18 cellular contexts compared by ENCODE assay signal in the genomic region with DNA sequence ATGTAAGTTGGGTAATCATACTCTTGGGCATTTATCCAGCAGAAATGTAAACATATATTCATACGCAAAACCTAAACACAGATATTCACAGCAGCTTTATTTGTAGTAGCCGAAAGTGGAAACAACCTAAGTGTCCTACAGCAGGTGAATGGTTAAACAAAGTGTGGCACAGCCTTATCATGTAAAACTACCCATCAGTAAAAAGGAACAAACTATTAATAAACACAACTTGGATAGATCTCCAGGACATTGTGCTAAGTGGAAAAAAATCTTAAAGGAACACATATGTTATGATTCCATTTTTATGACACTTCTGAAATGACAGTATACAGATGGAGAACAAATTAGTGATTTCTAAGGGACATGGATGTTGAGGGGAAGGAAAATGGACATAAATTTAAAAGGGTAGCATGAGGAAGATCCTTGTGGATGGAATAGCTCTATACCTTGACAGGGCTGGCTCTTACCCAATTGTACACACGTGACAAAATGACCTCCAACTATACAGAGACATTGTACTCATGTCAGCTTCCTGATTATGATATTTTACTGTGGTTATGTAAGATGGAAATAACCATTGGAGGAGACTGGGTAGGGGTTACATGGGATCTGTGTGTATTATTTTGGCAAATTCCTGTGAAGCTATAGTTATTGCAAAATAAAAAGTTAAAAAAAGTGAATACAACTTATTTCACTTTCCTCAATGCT. TPM values are rescaled to one million over a fixed set of nuclear protein-coding genes. Genes with fewer than 3 reads are reported as not detected.
DNase-seq lines count a peak whose midpoint lies in the region; ATAC-seq and TF ChIP-seq lines count a peak whose summit lies in the region.
"Had no signal": no experiment of that assay in that cellular context is flagged by ENCODE, and none has a peak within 500 bp of the region (broad histone marks: within the 10 kb centered on the region; RNA-seq: fewer than 3 reads in every experiment).

No MANE protein-coding gene starts in this region.

- peak overlapping the region; percentile 13 for H3K27ac ChIP-seq in psoas muscle
- H3K27ac ChIP-seq: GM23248 had no signal

- CTCF ChIA-PET in GM10248 (lab: Yijun Ruan, JAX): no interaction called here

- peak overlapping the region; percentile 0 for H3K4me3 ChIP-seq in psoas muscle
- H3K4me3 ChIP-seq: GM23248 had no signal

- peak overlapping the region; percentile 33 for H3K27ac Mint-ChIP-seq in stimulated activated naive CD8-positive, alpha-beta T cell treated with anti-CD3 and anti-CD28 coated beads, Interleukin-15, Interleukin-2, amounts not matched to agents 100 ng/mL and 50 ng/mL, for 24 hours
- H3K27ac Mint-ChIP-seq in stimulated activated naive CD8-positive, alpha-beta T cell treated with anti-CD3 and anti-CD28 coated beads, Interleukin-15, amount 100 ng/mL, for 72 hours: no peak overlapping the region
- H3K27ac Mint-ChIP-seq: CD8-positive, alpha-beta T cell had no signal

- no peak for DNase-seq in stimulated activated naive CD8-positive, alpha-beta T cell treated with anti-CD3 and anti-CD28 coated beads, Interleukin-15, amount 100 ng/mL, for 72 hours
- DNase-seq in left ventricle myocardium superior (no peak), psoas muscle (no peak), NAMALWA (ENCODE audit: low spot score) (no peak), GM10248 (ENCODE audit: extremely low spot score) (no peak)
- DNase-seq: CD8-positive, alpha-beta T cell; COR-L47; DMS153; DMS79 treated with DMSO at 0.1 percent for 48 hours; EL; GM23248 had no signal

- no peaks in the 10 kb centered on the region for H3K9me3 ChIP-seq in psoas muscle

- H3K9me3 Mint-ChIP-seq in stimulated activated naive CD8-positive, alpha-beta T cell treated with anti-CD3 and anti-CD28 coated beads, Interleukin-15, Interleukin-2, amounts not matched to agents 100 ng/mL and 50 ng/mL, for 24 hours: no peaks in the 10 kb centered on the region
- no peaks in the 10 kb centered on the region for H3K9me3 Mint-ChIP-seq in stimulated activated naive CD8-positive, alpha-beta T cell treated with anti-CD3 and anti-CD28 coated beads, Interleukin-15, amount 100 ng/mL, for 72 hours
- H3K9me3 Mint-ChIP-seq: CD8-positive, alpha-beta T cell had no signal

- H3K27me3 ChIP-seq in psoas muscle (ENCODE audit: insufficient read depth in 3 of 3, low read length in 2 of 3): no peaks in the 10 kb centered on the region

- H3K4me1 Mint-ChIP-seq in stimulated activated naive CD8-positive, alpha-beta T cell treated with anti-CD3 and anti-CD28 coated beads, Interleukin-15, Interleukin-2, amounts not matched to agents 100 ng/mL and 50 ng/mL, for 24 hours (ENCODE audit: low read depth): no peaks in the 10 kb centered on the region
- no peaks in the 10 kb centered on the region for H3K4me1 Mint-ChIP-seq in stimulated activated naive CD8-positive, alpha-beta T cell treated with anti-CD3 and anti-CD28 coated beads, Interleukin-15, amount 100 ng/mL, for 72 hours
- H3K4me1 Mint-ChIP-seq: CD14-positive monocyte had no signal

- H3K36me3 ChIP-seq in psoas muscle (ENCODE audit: insufficient read depth in 1 of 2, low read depth in 1 of 2): no peaks in the 10 kb centered on the region

- no peak for ATAC-seq in stimulated activated naive CD8-positive, alpha-beta T cell treated with anti-CD3 and anti-CD28 coated beads, Interleukin-15, amount 100 ng/mL, for 72 hours
- ATAC-seq in left ventricle myocardium superior (peak; percentile 85), psoas muscle (peak; percentile 27 to 92 (median 56)), GM21515 (IDR thresholded peaks at IDR 0.05; ENCODE audit: unreplicated experiment) (no peak)
- ATAC-seq: CD8-positive, alpha-beta T cell; HCT116; HepG2 had no signal

- POLR2A ChIA-PET in GM10248 (lab: Yijun Ruan, JAX): no interaction called here

- H3K4me1 ChIP-seq in psoas muscle: peaks cover 46% of the 10 kb centered on the region

- intact Hi-C loops in left ventricle myocardium superior (cut with micrococcal nuclease) (no loop called here), psoas muscle (cut with DNase I) (no loop called here)

- H3K36me3 Mint-ChIP-seq in stimulated activated naive CD8-positive, alpha-beta T cell treated with anti-CD3 and anti-CD28 coated beads, Interleukin-15, Interleukin-2, amounts not matched to agents 100 ng/mL and 50 ng/mL, for 24 hours (ENCODE audit: low read depth): no peaks in the 10 kb centered on the region
- H3K36me3 Mint-ChIP-seq: CD14-positive monocyte; CD8-positive, alpha-beta T cell had no signal

- WGBS in psoas muscle, 3 donors: 30 to 44% (median 42%) methylated on average over 3 of the region's 3 CpGs

- TF ChIP-seq CTCF in psoas muscle (IDR thresholded peaks at IDR 0.05) (no peak), GM10248 (IDR thresholded peaks at IDR 0.05; ENCODE audit: control extremely low read depth, extremely low read depth, low read depth, missing control alignments) (no peak)

- H3K27me3 Mint-ChIP-seq in stimulated activated naive CD8-positive, alpha-beta T cell treated with anti-CD3 and anti-CD28 coated beads, Interleukin-15, Interleukin-2, amounts not matched to agents 100 ng/mL and 50 ng/mL, for 24 hours: no peaks in the 10 kb centered on the region
- H3K27me3 Mint-ChIP-seq in stimulated activated naive CD8-positive, alpha-beta T cell treated with anti-CD3 and anti-CD28 coated beads, Interleukin-15, amount 100 ng/mL, for 72 hours: no peaks in the 10 kb centered on the region

- H3K4me3 Mint-ChIP-seq in stimulated activated naive CD8-positive, alpha-beta T cell treated with anti-CD3 and anti-CD28 coated beads, Interleukin-15, Interleukin-2, amounts not matched to agents 100 ng/mL and 50 ng/mL, for 24 hours: no peak overlapping the region
- H3K4me3 Mint-ChIP-seq in stimulated activated naive CD8-positive, alpha-beta T cell treated with anti-CD3 and anti-CD28 coated beads, Interleukin-15, amount 100 ng/mL, for 72 hours: no peak overlapping the region
- H3K4me3 Mint-ChIP-seq: CD14-positive monocyte; CD8-positive, alpha-beta T cell had no signal

RNA-seq across cellular contexts. Expression of a gene that starts 15.4 kb away (rescaled TPM):
- total RNA-seq in left ventricle myocardium superior (78.5 TPM), psoas muscle (10 to 100 TPM; 28.8 to 52.1 (median 40.6) TPM)
- 10 to 100 TPM in 2 of 3 donors, 1 to 10 TPM in 1; 2.6 to 15.9 (median 10.0) TPM for polyA plus RNA-seq in psoas muscle
- total RNA-seq: CD8-positive, alpha-beta T cell; GM23248 had no signal
- polyA plus RNA-seq: AG04450, BJ, GM23248 had no signal

Comparison
In these comparisons a context has a peak if more than half of its experiments do, and no peak if none do; other contexts are left out.
1. ATAC-seq: peak in left ventricle myocardium superior (single experiment) and psoas muscle (4 of 4); none in stimulated activated naive CD8-positive, alpha-beta T cell treated with anti-CD3 and anti-CD28 coated beads, Interleukin-15, amount 100 ng/mL, for 72 hours (single experiment) and GM21515 (single experiment).